ENCODE assay signal across 24 cellular contexts in genomic region chr17:50406578-50406977, GRCh38. TPM values are rescaled to one million over a fixed set of nuclear protein-coding genes. Genes with fewer than 3 reads are reported as not detected.
"Had no signal": no experiment of that assay in that cellular context is flagged by ENCODE, and none has a peak within 500 bp of the region (broad histone marks: within the 10 kb centered on the region; RNA-seq: fewer than 3 reads in every experiment).

No MANE protein-coding gene starts in this region.

- H3K4me1 ChIP-seq: left ventricle myocardium inferior, right atrium auricular region, uterus had no signal

- H3K4me1 Mint-ChIP-seq: mesothelial cell of epicardium; stimulated activated memory B cell treated with anti-CD40 and anti-IgM and Interleukin-4, amounts not matched to agents 10 μg/mL and 1 μg/mL and 100 μg/mL, for 72 hours; stimulated activated naive CD8-positive, alpha-beta T cell treated with anti-CD3 and anti-CD28 coated beads, Interleukin-15, amount 100 ng/mL, for 72 hours had no signal

- DNase-seq: islet precursor cell; left ventricle myocardium inferior; mesendoderm; naive B cell; ovary; right lobe of liver; stimulated activated CD4-positive, alpha-beta T cell treated with anti-CD3 and anti-CD28 coated beads, Interleukin-1b, Interleukin-23, amount 100 ng/mL, for 48 hours; stimulated activated CD4-positive, alpha-beta T cell treated with anti-CD3 and anti-CD28 coated beads, Interleukin-2, amount 100 ng/mL, for 48 hours; stimulated activated CD4-positive, alpha-beta T cell treated with anti-CD3 and anti-CD28 coated beads, Interleukin-4, amount 100 ng/mL, for 4 hours; stimulated activated CD8-positive, alpha-beta memory T cell treated with anti-CD3 and anti-CD28 coated beads, Interleukin-4, amount 100 ng/mL, for 48 hours; stimulated activated naive CD4-positive, alpha-beta T cell treated with Interleukin-2 at 50 U/mL for 16 hours; stimulated activated naive CD8-positive, alpha-beta T cell treated with anti-CD3 and anti-CD28 coated beads, Interleukin-15, amount 100 ng/mL, for 72 hours; substantia nigra; trophoblast cell; uterus had no signal

- H3K36me3 Mint-ChIP-seq: mesothelial cell of epicardium; naive B cell; natural killer cell treated with Interleukin-12 subunit alpha and Interleukin-12 subunit beta and Interleukin-15 and Interleukin-18, amount 100 ng/mL, for 72 hours; stimulated activated memory B cell treated with anti-CD40 and anti-IgM and Interleukin-4, amounts not matched to agents 10 μg/mL and 1 μg/mL and 100 μg/mL, for 72 hours had no signal

- H3K36me3 ChIP-seq: left ventricle myocardium inferior, ovary, right atrium auricular region, right lobe of liver, uterus had no signal

- H3K27me3 ChIP-seq: ovary, right atrium auricular region, right lobe of liver, uterus had no signal

- H3K27ac Mint-ChIP-seq: mesothelial cell of epicardium; natural killer cell treated with Interleukin-12 subunit alpha and Interleukin-12 subunit beta and Interleukin-15 and Interleukin-18, amount 100 ng/mL, for 72 hours; progenitor cell of endocrine pancreas; stimulated activated memory B cell treated with anti-CD40 and anti-IgM and Interleukin-4, amounts not matched to agents 10 μg/mL and 1 μg/mL and 100 μg/mL, for 72 hours had no signal

- H3K9me3 ChIP-seq: left ventricle myocardium inferior, ovary, right atrium auricular region, right lobe of liver, uterus had no signal

- ATAC-seq: natural killer cell treated with Interleukin-12 subunit alpha and Interleukin-12 subunit beta and Interleukin-15 and Interleukin-18, amount 100 ng/mL, for 72 hours; right lobe of liver; stimulated activated memory B cell treated with anti-CD40 and anti-IgM and Interleukin-4, amounts not matched to agents 10 μg/mL and 1 μg/mL and 100 μg/mL, for 72 hours; stimulated activated naive CD8-positive, alpha-beta T cell treated with anti-CD3 and anti-CD28 coated beads, Interleukin-15, amount 100 ng/mL, for 72 hours had no signal

- H3K4me3 Mint-ChIP-seq: mesothelial cell of epicardium; naive B cell; natural killer cell treated with Interleukin-12 subunit alpha and Interleukin-12 subunit beta and Interleukin-15 and Interleukin-18, amount 100 ng/mL, for 72 hours; stimulated activated memory B cell treated with anti-CD40 and anti-IgM and Interleukin-4, amounts not matched to agents 10 μg/mL and 1 μg/mL and 100 μg/mL, for 72 hours; stimulated activated naive CD8-positive, alpha-beta T cell treated with anti-CD3 and anti-CD28 coated beads, Interleukin-15, amount 100 ng/mL, for 72 hours had no signal

- H3K9me3 Mint-ChIP-seq: mesothelial cell of epicardium; naive B cell; natural killer cell treated with Interleukin-12 subunit alpha and Interleukin-12 subunit beta and Interleukin-15 and Interleukin-18, amount 100 ng/mL, for 72 hours; stimulated activated memory B cell treated with anti-CD40 and anti-IgM and Interleukin-4, amounts not matched to agents 10 μg/mL and 1 μg/mL and 100 μg/mL, for 72 hours; stimulated activated naive CD8-positive, alpha-beta T cell treated with anti-CD3 and anti-CD28 coated beads, Interleukin-15, amount 100 ng/mL, for 72 hours had no signal

- H3K4me3 ChIP-seq: hepatocyte, left ventricle myocardium inferior, lung, ovary, right atrium auricular region, right lobe of liver, smooth muscle cell, uterus had no signal

- H3K27ac ChIP-seq: hepatocyte, left ventricle myocardium inferior, ovary, right atrium auricular region, right lobe of liver, uterus had no signal

RNA-seq across cellular contexts. Expression of gene ACSF2, which starts 19.4 kb away (rescaled TPM):
- polyA plus RNA-seq: neural cell had no signal
